ENCODE assay signal across 26 cellular contexts in the genomic region with DNA sequence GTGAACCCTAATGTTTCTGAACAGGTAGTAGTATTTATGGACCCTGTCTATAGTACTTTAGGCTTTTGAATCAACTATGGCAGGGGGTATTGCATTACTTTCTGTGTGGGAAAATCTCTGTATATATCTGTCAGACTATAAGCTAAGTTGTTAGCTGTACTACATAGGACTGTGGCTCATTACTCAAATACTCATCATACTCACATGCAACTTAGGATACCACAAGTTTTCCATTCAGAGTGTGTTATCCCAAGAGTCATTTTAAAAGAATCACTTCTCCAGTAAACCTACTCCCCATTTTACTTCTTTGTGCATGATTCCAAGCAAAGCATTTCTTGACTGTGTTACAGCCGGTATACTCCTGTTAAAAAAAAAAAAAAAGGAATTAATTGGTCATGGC.
"Had no signal": no experiment of that assay in that cellular context is flagged by ENCODE, and none has a peak within 500 bp of the region (broad histone marks: within the 10 kb centered on the region; RNA-seq: fewer than 3 reads in every experiment).

No MANE protein-coding gene starts in this region.

- H3K4me3 ChIP-seq: heart left ventricle, lower lobe of right lung, ovary, right atrium auricular region, spleen, transverse colon, upper lobe of left lung, vagina had no signal

- H3K4me3 Mint-ChIP-seq: mesothelial cell of epicardium; naive B cell; natural killer cell; stimulated activated memory B cell treated with anti-CD40 and anti-IgM and Interleukin-4, amounts not matched to agents 10 μg/mL and 1 μg/mL and 100 μg/mL, for 72 hours; stimulated activated naive CD8-positive, alpha-beta T cell treated with anti-CD3 and anti-CD28 coated beads, Interleukin-15, amount 100 ng/mL, for 72 hours had no signal

- DNase-seq: heart left ventricle; kidney glomerular epithelial cell; left cardiac atrium; lower lobe of right lung; mammary epithelial cell; mesendoderm; naive B cell; natural killer cell; ovary; small intestine; spleen; stimulated activated CD4-positive, alpha-beta T cell treated with anti-CD3 and anti-CD28 coated beads, Interleukin-4, amount 100 ng/mL, for 24 hours; stimulated activated CD8-positive, alpha-beta memory T cell treated with anti-CD3 and anti-CD28 coated beads, Interleukin-4, amount 100 ng/mL, for 48 hours; stimulated activated naive CD4-positive, alpha-beta T cell treated with Interleukin-2 at 50 U/mL for 16 hours; stimulated activated naive CD8-positive, alpha-beta T cell treated with anti-CD3 and anti-CD28 coated beads, Interleukin-15, amount 100 ng/mL, for 72 hours; substantia nigra; transverse colon had no signal

- H3K27ac ChIP-seq: heart left ventricle, lower lobe of right lung, ovary, right atrium auricular region, spleen, transverse colon, upper lobe of left lung, vagina had no signal

- FAIRE-seq: keratinocyte, small intestine had no signal

- H3K36me3 Mint-ChIP-seq: naive B cell; natural killer cell; stimulated activated memory B cell treated with anti-CD40 and anti-IgM and Interleukin-4, amounts not matched to agents 10 μg/mL and 1 μg/mL and 100 μg/mL, for 72 hours had no signal

- H3K9me3 Mint-ChIP-seq: mesothelial cell of epicardium; naive B cell; natural killer cell; stimulated activated naive CD8-positive, alpha-beta T cell treated with anti-CD3 and anti-CD28 coated beads, Interleukin-15, amount 100 ng/mL, for 72 hours had no signal

- H3K4me1 Mint-ChIP-seq: natural killer cell; stimulated activated naive CD8-positive, alpha-beta T cell treated with anti-CD3 and anti-CD28 coated beads, Interleukin-15, amount 100 ng/mL, for 72 hours had no signal

- H3K27me3 ChIP-seq: heart left ventricle, ovary, right atrium auricular region, spleen, transverse colon, upper lobe of left lung, vagina had no signal

- H3K4me1 ChIP-seq: spleen, vagina had no signal

- H3K27ac Mint-ChIP-seq: mesothelial cell of epicardium; naive B cell; natural killer cell; progenitor cell of endocrine pancreas; stimulated activated memory B cell treated with anti-CD40 and anti-IgM and Interleukin-4, amounts not matched to agents 10 μg/mL and 1 μg/mL and 100 μg/mL, for 72 hours; stimulated activated naive CD8-positive, alpha-beta T cell treated with anti-CD3 and anti-CD28 coated beads, Interleukin-15, amount 100 ng/mL, for 72 hours had no signal

- ATAC-seq: heart left ventricle; left cardiac atrium; left lobe of liver; lower lobe of right lung; natural killer cell; sciatic nerve; stimulated activated memory B cell treated with anti-CD40 and anti-IgM and Interleukin-4, amounts not matched to agents 10 μg/mL and 1 μg/mL and 100 μg/mL, for 72 hours; stimulated activated naive CD8-positive, alpha-beta T cell treated with anti-CD3 and anti-CD28 coated beads, Interleukin-15, amount 100 ng/mL, for 72 hours had no signal

- H3K9me3 ChIP-seq: heart left ventricle, lower lobe of right lung, ovary, right atrium auricular region, spleen, transverse colon, upper lobe of left lung, vagina had no signal

- H3K36me3 ChIP-seq: ovary, transverse colon, vagina had no signal
